Comparison of ENCODE assay signal across 1 cellular context in the genomic region with DNA sequence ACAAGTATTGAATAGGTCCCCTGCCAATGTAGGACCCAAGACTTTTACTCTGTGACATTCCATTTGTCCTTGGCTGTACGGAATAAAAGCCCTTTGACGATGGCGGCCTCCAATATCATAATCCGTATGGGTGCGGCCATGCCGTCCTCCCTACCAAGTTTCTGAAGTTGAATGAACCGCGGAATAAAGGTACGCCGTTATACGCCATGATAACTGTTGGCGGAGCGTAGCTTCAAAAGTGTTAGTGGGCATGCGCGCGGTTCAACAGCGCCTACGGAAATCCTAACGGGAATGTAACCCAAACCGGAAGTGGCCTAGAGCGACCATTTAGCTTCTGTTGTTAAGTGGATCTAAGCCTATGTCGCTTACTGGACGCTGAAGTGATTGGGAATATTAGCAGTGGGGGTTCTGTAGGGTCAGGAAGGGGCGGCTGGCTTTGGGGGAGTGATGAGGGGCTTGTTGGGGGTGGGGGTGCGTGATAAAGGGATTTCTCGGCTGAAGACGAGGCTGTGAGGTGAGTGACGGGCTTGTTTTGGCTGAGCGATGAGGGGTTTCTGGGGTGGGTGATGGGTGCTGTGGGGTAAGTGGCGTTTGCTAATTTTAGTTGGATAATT.
A peak's percentile ranks its signal among the peaks of the same experiment; 100 is the strongest.
TF ChIP-seq lines count a peak whose summit lies in the region.

A gene (plus strand): TSS at position 322 of the 614 bp plus-strand sequence. CDS start 2,047 bp downstream, outside the sequence.

TF ChIP-seq in HEK293, 187 proteins besides CTCF, POLR2A, EP300 and RAD21 (continued from another document and continues in another):
- TF ChIP-seq SCRT2 (tag by site-specific recombination; IDR thresholded peaks at IDR 0.05) (peak; percentile 85), ZNF433 (tag by site-specific recombination; IDR thresholded peaks at IDR 0.05; ENCODE audit: low read depth) (no peak), GLIS1 (tag by site-specific recombination; IDR thresholded peaks at IDR 0.05) (no peak), ZEB2 (tag by site-specific recombination; IDR thresholded peaks at IDR 0.05) (0 out of 2 replicates have a peak, but pooled peaks have one; percentile 67), ZNF514 (tag by site-specific recombination; IDR thresholded peaks at IDR 0.05) (no peak), TCF7L2 (IDR thresholded peaks at IDR 0.05; ENCODE audit: borderline replicate concordance, low read depth, low read length) (peak; percentile 38; the same call in 1 of the 2 replicates), ZNF660 (tag by site-specific recombination; IDR thresholded peaks at IDR 0.05) (peak; percentile 65; the same call in 1 of the 2 replicates), ZNF354C (tag by site-specific recombination; IDR thresholded peaks at IDR 0.05; ENCODE audit: borderline replicate concordance, low read depth) (no peak), ZXDB (tag by site-specific recombination; IDR thresholded peaks at IDR 0.05) (peak; percentile 89), SALL2 (tag by site-specific recombination; IDR thresholded peaks at IDR 0.05; ENCODE audit: borderline replicate concordance) (no peak), ZNF600 (tag by site-specific recombination; IDR thresholded peaks at IDR 0.05) (peak; percentile 46; the same call in 1 of the 2 replicates), ZNF2 (tag by site-specific recombination; IDR thresholded peaks at IDR 0.05) (0 out of 2 replicates have a peak, but pooled peaks have one; percentile 41), ZNF146 (tag by site-specific recombination; IDR thresholded peaks at IDR 0.05) (no peak), ZNF473 (tag by site-specific recombination; IDR thresholded peaks at IDR 0.05) (no peak), HOXC10 (CRISPR knock-in tag; IDR thresholded peaks at IDR 0.05) (no peak), ZBTB17 (tag by site-specific recombination; IDR thresholded peaks at IDR 0.05) (peak; percentile 86), ZNF776 (tag by site-specific recombination; IDR thresholded peaks at IDR 0.05; ENCODE audit: borderline replicate concordance) (no peak), ZNF629 (tag by site-specific recombination; IDR thresholded peaks at IDR 0.05) (peak; percentile 58), ZNF768 (tag by site-specific recombination; IDR thresholded peaks at IDR 0.05) (no peak), ZBTB20 (tag by site-specific recombination; IDR thresholded peaks at IDR 0.05) (peak; percentile 63; the same call in 1 of the 2 replicates), EGR2 (tag by site-specific recombination; IDR thresholded peaks at IDR 0.05; ENCODE audit: low read depth) (no peak), PRDM1 (tag by site-specific recombination; IDR thresholded peaks at IDR 0.05) (no peak), ZNF391 (tag by site-specific recombination; IDR thresholded peaks at IDR 0.05; ENCODE audit: borderline replicate concordance, low read depth) (no peak; the same call in 1 of the 2 replicates), ZBTB21 (tag by site-specific recombination; IDR thresholded peaks at IDR 0.05) (peak; percentile 32; the same call in 1 of the 2 replicates), ZNF24 (tag by site-specific recombination; IDR thresholded peaks at IDR 0.05) (peak; percentile 60; the same call in 1 of the 2 replicates), ZBTB7A (tag by site-specific recombination; IDR thresholded peaks at IDR 0.05; ENCODE audit: low read depth) (no peak), ZBTB8A (tag by site-specific recombination; IDR thresholded peaks at IDR 0.05) (no peak), ZNF155 (tag by site-specific recombination; IDR thresholded peaks at IDR 0.05) (no peak), ZNF544 (tag by site-specific recombination; IDR thresholded peaks at IDR 0.05) (no peak), FEZF1 (tag by site-specific recombination; IDR thresholded peaks at IDR 0.05) (0 out of 2 replicates have a peak, but pooled peaks have one; percentile 18), ZNF658 (tag by site-specific recombination; IDR thresholded peaks at IDR 0.05) (no peak), ZNF521 (tag by site-specific recombination; IDR thresholded peaks at IDR 0.05) (no peak), ZNF335 (tag by site-specific recombination; conservative IDR thresholded peaks at IDR 0.05) (peak; percentile 81)
- TF ChIP-seq, protein P1, sequence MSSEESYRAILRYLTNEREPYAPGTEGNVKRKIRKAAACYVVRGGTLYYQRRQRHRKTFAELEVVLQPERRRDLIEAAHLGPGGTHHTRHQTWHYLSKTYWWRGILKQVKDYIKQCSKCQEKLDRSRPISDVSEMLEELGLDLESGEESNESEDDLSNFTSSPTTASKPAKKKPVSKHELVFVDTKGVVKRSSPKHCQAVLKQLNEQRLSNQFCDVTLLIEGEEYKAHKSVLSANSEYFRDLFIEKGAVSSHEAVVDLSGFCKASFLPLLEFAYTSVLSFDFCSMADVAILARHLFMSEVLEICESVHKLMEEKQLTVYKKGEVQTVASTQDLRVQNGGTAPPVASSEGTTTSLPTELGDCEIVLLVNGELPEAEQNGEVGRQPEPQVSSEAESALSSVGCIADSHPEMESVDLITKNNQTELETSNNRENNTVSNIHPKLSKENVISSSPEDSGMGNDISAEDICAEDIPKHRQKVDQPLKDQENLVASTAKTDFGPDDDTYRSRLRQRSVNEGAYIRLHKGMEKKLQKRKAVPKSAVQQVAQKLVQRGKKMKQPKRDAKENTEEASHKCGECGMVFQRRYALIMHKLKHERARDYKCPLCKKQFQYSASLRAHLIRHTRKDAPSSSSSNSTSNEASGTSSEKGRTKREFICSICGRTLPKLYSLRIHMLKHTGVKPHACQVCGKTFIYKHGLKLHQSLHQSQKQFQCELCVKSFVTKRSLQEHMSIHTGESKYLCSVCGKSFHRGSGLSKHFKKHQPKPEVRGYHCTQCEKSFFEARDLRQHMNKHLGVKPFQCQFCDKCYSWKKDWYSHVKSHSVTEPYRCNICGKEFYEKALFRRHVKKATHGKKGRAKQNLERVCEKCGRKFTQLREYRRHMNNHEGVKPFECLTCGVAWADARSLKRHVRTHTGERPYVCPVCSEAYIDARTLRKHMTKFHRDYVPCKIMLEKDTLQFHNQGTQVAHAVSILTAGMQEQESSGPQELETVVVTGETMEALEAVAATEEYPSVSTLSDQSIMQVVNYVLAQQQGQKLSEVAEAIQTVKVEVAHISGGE (tag by site-specific recombination; conservative IDR thresholded peaks at IDR 0.05; ENCODE audit: low read depth): peak; percentile 95
- TF ChIP-seq, protein P2, sequence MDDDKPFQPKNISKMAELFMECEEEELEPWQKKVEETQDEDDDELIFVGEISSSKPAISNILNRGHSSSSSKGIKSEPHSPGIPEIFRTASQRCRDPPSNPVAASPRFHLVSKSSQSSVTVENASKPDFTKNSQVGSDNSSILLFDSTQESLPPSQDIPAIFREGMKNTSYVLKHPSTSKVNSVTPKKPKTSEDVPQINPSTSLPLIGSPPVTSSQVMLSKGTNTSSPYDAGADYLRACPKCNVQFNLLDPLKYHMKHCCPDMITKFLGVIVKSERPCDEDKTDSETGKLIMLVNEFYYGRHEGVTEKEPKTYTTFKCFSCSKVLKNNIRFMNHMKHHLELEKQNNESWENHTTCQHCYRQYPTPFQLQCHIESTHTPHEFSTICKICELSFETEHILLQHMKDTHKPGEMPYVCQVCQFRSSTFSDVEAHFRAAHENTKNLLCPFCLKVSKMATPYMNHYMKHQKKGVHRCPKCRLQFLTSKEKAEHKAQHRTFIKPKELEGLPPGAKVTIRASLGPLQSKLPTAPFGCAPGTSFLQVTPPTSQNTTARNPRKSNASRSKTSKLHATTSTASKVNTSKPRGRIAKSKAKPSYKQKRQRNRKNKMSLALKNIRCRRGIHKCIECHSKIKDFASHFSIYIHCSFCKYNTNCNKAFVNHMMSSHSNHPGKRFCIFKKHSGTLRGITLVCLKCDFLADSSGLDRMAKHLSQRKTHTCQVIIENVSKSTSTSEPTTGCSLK (tag by site-specific recombination; IDR thresholded peaks at IDR 0.05): no peak
- TF ChIP-seq, protein P3, sequence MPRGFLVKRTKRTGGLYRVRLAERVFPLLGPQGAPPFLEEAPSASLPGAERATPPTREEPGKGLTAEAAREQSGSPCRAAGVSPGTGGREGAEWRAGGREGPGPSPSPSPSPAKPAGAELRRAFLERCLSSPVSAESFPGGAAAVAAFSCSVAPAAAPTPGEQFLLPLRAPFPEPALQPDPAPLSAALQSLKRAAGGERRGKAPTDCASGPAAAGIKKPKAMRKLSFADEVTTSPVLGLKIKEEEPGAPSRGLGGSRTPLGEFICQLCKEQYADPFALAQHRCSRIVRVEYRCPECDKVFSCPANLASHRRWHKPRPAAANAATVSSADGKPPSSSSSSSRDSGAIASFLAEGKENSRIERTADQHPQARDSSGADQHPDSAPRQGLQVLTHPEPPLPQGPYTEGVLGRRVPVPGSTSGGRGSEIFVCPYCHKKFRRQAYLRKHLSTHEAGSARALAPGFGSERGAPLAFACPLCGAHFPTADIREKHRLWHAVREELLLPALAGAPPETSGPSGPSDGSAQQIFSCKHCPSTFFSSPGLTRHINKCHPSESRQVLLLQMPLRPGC (tag by site-specific recombination; IDR thresholded peaks at IDR 0.05): no peak
- TF ChIP-seq, protein P4, sequence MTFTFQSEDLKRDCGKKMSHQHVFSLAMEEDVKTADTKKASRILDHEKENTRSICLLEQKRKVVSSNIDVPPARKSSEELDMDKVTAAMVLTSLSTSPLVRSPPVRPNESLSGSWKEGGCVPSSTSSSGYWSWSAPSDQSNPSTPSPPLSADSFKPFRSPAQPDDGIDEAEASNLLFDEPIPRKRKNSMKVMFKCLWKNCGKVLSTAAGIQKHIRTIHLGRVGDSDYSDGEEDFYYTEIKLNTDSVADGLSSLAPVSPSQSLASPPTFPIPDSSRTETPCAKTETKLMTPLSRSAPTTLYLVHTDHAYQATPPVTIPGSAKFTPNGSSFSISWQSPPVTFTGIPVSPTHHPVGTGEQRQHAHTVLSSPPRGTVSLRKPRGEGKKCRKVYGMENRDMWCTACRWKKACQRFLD (tag by site-specific recombination; IDR thresholded peaks at IDR 0.05): no peak
- TF ChIP-seq, protein P5, sequence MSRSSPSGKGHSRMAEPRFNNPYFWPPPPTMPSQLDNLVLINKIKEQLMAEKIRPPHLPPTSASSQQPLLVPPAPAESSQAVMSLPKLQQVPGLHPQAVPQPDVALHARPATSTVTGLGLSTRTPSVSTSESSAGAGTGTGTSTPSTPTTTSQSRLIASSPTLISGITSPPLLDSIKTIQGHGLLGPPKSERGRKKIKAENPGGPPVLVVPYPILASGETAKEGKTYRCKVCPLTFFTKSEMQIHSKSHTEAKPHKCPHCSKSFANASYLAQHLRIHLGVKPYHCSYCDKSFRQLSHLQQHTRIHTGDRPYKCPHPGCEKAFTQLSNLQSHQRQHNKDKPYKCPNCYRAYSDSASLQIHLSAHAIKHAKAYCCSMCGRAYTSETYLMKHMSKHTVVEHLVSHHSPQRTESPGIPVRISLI (tag by site-specific recombination; IDR thresholded peaks at IDR 0.05): no peak
- TF ChIP-seq, protein P6, sequence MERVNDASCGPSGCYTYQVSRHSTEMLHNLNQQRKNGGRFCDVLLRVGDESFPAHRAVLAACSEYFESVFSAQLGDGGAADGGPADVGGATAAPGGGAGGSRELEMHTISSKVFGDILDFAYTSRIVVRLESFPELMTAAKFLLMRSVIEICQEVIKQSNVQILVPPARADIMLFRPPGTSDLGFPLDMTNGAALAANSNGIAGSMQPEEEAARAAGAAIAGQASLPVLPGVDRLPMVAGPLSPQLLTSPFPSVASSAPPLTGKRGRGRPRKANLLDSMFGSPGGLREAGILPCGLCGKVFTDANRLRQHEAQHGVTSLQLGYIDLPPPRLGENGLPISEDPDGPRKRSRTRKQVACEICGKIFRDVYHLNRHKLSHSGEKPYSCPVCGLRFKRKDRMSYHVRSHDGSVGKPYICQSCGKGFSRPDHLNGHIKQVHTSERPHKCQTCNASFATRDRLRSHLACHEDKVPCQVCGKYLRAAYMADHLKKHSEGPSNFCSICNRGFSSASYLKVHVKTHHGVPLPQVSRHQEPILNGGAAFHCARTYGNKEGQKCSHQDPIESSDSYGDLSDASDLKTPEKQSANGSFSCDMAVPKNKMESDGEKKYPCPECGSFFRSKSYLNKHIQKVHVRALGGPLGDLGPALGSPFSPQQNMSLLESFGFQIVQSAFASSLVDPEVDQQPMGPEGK (tag by site-specific recombination; IDR thresholded peaks at IDR 0.05): peak; percentile 32; the same call in 1 of the 2 replicates
- TF ChIP-seq, protein P7, sequence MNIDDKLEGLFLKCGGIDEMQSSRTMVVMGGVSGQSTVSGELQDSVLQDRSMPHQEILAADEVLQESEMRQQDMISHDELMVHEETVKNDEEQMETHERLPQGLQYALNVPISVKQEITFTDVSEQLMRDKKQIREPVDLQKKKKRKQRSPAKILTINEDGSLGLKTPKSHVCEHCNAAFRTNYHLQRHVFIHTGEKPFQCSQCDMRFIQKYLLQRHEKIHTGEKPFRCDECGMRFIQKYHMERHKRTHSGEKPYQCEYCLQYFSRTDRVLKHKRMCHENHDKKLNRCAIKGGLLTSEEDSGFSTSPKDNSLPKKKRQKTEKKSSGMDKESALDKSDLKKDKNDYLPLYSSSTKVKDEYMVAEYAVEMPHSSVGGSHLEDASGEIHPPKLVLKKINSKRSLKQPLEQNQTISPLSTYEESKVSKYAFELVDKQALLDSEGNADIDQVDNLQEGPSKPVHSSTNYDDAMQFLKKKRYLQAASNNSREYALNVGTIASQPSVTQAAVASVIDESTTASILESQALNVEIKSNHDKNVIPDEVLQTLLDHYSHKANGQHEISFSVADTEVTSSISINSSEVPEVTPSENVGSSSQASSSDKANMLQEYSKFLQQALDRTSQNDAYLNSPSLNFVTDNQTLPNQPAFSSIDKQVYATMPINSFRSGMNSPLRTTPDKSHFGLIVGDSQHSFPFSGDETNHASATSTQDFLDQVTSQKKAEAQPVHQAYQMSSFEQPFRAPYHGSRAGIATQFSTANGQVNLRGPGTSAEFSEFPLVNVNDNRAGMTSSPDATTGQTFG (tag by site-specific recombination; IDR thresholded peaks at IDR 0.05; ENCODE audit: borderline replicate concordance): no peak
